7 cellular contexts compared by ENCODE assay signal in the genomic region with DNA sequence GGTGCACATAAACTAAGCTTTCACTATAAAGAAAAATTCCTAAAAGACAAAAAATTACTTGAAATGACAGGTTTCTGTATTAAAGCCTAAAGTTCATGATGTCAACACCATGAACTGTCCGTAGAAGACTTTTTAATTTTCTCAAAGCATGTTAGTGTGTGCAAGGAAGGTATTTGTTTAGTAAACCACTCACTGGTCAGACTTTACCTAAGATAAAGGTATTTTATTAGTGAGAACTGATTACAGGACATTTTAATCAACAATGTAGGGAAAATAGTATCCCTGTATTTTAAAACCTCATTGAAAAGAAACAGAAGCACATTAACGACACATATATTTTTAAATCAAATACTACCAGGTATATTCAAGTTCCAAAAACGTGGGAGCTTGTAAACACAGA. TPM values are rescaled to one million over a fixed set of nuclear protein-coding genes. Genes with fewer than 3 reads are reported as not detected.
DNase-seq lines count a peak whose midpoint lies in the region; ATAC-seq, FAIRE-seq and TF ChIP-seq lines count a peak whose summit lies in the region.

No MANE protein-coding gene starts in this region.

- no peak overlapping the region for H2AFZ ChIP-seq in keratinocyte (ENCODE audit: control insufficient read depth, low read length)

- DNase-seq in activated naive CD4-positive, alpha-beta T cell treated with anti-CD3 and anti-CD28 coated beads, Interleukin-2, amount 50 U/mL, for 72 hours (ENCODE audit: low spot score in 2 of 2), result no peak
- DNase-seq in keratinocyte (ENCODE audit: low read depth, low spot score), result no peak
- no peak for DNase-seq in ACHN
- DNase-seq in frontal cortex (ENCODE audit: low spot score in 2 of 2), result no peak

- peak overlapping the region; percentile 86 for H3K4me2 ChIP-seq in keratinocyte (ENCODE audit: control insufficient read depth, extremely low read depth, insufficient read depth, low read depth, low read length)

- peaks cover 19% of the 10 kb centered on the region for H3K4me1 ChIP-seq in HUES6 (ENCODE audit: control insufficient read depth, insufficient read depth, low read length)
- peaks cover 31% of the 10 kb centered on the region for H3K4me1 ChIP-seq in keratinocyte (ENCODE audit: control insufficient read depth, extremely low read depth, insufficient read depth, low read length)
- peaks cover 0 to 67% (median 54%) of the 10 kb centered on the region in 5 donors for H3K4me1 ChIP-seq in subcutaneous abdominal adipose tissue (ENCODE audit: control insufficient read depth in 5 of 5, insufficient read depth in 5 of 5, low read length in 5 of 5)

- H3K27ac Mint-ChIP-seq in activated naive CD4-positive, alpha-beta T cell treated with anti-CD3 and anti-CD28 coated beads, Interleukin-2, amount 50 U/mL, for 72 hours, result peak overlapping the region; percentile 96 to 97

- H3K4me3 ChIP-seq in HUES6 (ENCODE audit: low read depth, low read length) (peak overlapping the region; percentile 96), keratinocyte (ENCODE audit: control insufficient read depth in 2 of 3, extremely low read depth in 1 of 3, insufficient read depth in 2 of 3, low read depth in 1 of 3, low read length in 3 of 3) (peak overlapping the region; percentile 87 to 98 (median 89)), subcutaneous abdominal adipose tissue (ENCODE audit: low read depth in 1 of 5, low read length in 5 of 5) (peak overlapping the region; percentile 97 to 100 (median 99))

- no peaks in the 10 kb centered on the region for H3K9me1 ChIP-seq in keratinocyte (ENCODE audit: control insufficient read depth, extremely low read depth, insufficient read depth, low read length)

- peaks cover 29 to 40% of the 10 kb centered on the region in 2 donors for H3K36me3 Mint-ChIP-seq in activated naive CD4-positive, alpha-beta T cell treated with anti-CD3 and anti-CD28 coated beads, Interleukin-2, amount 50 U/mL, for 72 hours

- peaks cover 78% of the 10 kb centered on the region for H3K79me2 ChIP-seq in keratinocyte (ENCODE audit: control insufficient read depth, insufficient read depth, low read length)

- H3K27me3 ChIP-seq in HUES6 (ENCODE audit: control insufficient read depth, insufficient read depth, low read length), result no peaks in the 10 kb centered on the region
- no peaks in the 10 kb centered on the region for H3K27me3 ChIP-seq in keratinocyte (ENCODE audit: control insufficient read depth, extremely low read depth, insufficient read depth, low read length)
- H3K27me3 ChIP-seq in subcutaneous abdominal adipose tissue (ENCODE audit: control insufficient read depth in 5 of 5, insufficient read depth in 4 of 5, low read length in 5 of 5), result no peaks in the 10 kb centered on the region

- H3K27ac ChIP-seq in HUES6 (ENCODE audit: low read depth, low read length) (no peak overlapping the region), keratinocyte (ENCODE audit: control insufficient read depth, insufficient read depth, low read length) (peak overlapping the region; percentile 99), subcutaneous abdominal adipose tissue (ENCODE audit: low read depth, low read length) (peak overlapping the region; percentile 99)

- H3K9ac ChIP-seq in HUES6 (ENCODE audit: low read length) (no peak overlapping the region), keratinocyte (ENCODE audit: control insufficient read depth, extremely low read depth, insufficient read depth, low read length) (peak overlapping the region; percentile 99), subcutaneous abdominal adipose tissue (ENCODE audit: low read length in 5 of 5) (peak overlapping the region; percentile 95 to 99 (median 97))

- dilution Hi-C loops in keratinocyte (cut with MboI; ENCODE audit: extremely low pct_ligation_motif_present, low sequenced_read_pairs), result no loop called here

- in situ Hi-C loops in ACHN (cut with HindIII; ENCODE audit: low pct_ligation_motif_present, low pct_unique_long_range_greater_than_20kb, low sequenced_read_pairs), result no loop called here

- H3K36me3 ChIP-seq in HUES6 (ENCODE audit: control insufficient read depth, insufficient read depth, low read length) (no peaks in the 10 kb centered on the region), keratinocyte (ENCODE audit: control insufficient read depth in 2 of 2, extremely low read depth in 1 of 2, insufficient read depth in 2 of 2, low read length in 2 of 2) (no peaks in the 10 kb centered on the region), subcutaneous abdominal adipose tissue (ENCODE audit: control insufficient read depth in 5 of 5, insufficient read depth in 5 of 5, low read length in 5 of 5) (no peaks in the 10 kb centered on the region)

- TF ChIP-seq CTCF in keratinocyte (optimal IDR thresholded peaks at IDR 0.05 in 1 of 3, IDR thresholded peaks at IDR 0.05 in 1 of 3, conservative IDR thresholded peaks at IDR 0.05 in 1 of 3; ENCODE audit: extremely low read depth in 1 of 3, insufficient read depth in 2 of 3, low read length in 3 of 3), result no peak

- no peak for ATAC-seq in activated naive CD4-positive, alpha-beta T cell treated with anti-CD3 and anti-CD28 coated beads, Interleukin-2, amount 50 U/mL, for 72 hours
- ATAC-seq in GM19035 (IDR thresholded peaks at IDR 0.05; ENCODE audit: unreplicated experiment), result no peak

- H3K9me3 ChIP-seq in HUES6 (ENCODE audit: control insufficient read depth, insufficient read depth, low read depth, low read length) (no peaks in the 10 kb centered on the region), keratinocyte (ENCODE audit: control insufficient read depth, low read depth, low read length) (no peaks in the 10 kb centered on the region), subcutaneous abdominal adipose tissue (ENCODE audit: control insufficient read depth in 5 of 5, low read length in 5 of 5) (no peaks in the 10 kb centered on the region)

- peaks cover 16% of the 10 kb centered on the region for H4K20me1 ChIP-seq in keratinocyte (ENCODE audit: control insufficient read depth, extremely low read depth, insufficient read depth, low read length)

- FAIRE-seq in keratinocyte (lab: Jason Lieb, UNC) (no peak), frontal cortex (lab: Jason Lieb, UNC) (no peak)

- peaks cover 7 to 8% of the 10 kb centered on the region in 2 donors for H3K9me3 Mint-ChIP-seq in activated naive CD4-positive, alpha-beta T cell treated with anti-CD3 and anti-CD28 coated beads, Interleukin-2, amount 50 U/mL, for 72 hours

RNA-seq across cellular contexts. Expression of gene PICALM, which starts 2.9 kb away (rescaled TPM):
- total RNA-seq in activated naive CD4-positive, alpha-beta T cell treated with anti-CD3 and anti-CD28 coated beads, Interleukin-2, amount 50 U/mL, for 72 hours, result 10 to 100 TPM; 65.4 to 82.1 TPM
- polyA plus RNA-seq in keratinocyte, result 265 to 313 TPM (median 293 TPM) in 3 replicates
- polyA plus RNA-seq in keratinocyte (2011; ENCODE audit: low read depth), result 265 TPM
- 168 and 340 TPM in 2 replicates for polyA plus RNA-seq in keratinocyte (2011; cell fraction: cytosol; rRNA removed)
- 353 and 393 TPM in 2 replicates for polyA plus RNA-seq in keratinocyte (2011; cell fraction: nucleus; rRNA removed)
- 125 and 152 TPM in 2 replicates for polyA plus RNA-seq in keratinocyte (2012; ENCODE audit: low replicate concordance)
- polyA minus RNA-seq in keratinocyte, result 198 to 513 TPM (median 466 TPM) in 3 replicates
- 283 TPM for polyA minus RNA-seq in keratinocyte (2011; cell fraction: cytosol; rRNA and poly(A)+ RNA removed)
- 343 and 577 TPM in 2 replicates for polyA minus RNA-seq in keratinocyte (2011; cell fraction: nucleus; rRNA and poly(A)+ RNA removed)
- total RNA-seq in frontal cortex, result 1,205 TPM

Comparison
In these comparisons a context has a peak if more than half of its experiments do, and no peak if none do; other contexts are left out.
1. RNA of gene PICALM, which starts 2.9 kb away (total RNA-seq): 1,205 TPM in frontal cortex (single experiment); 65.4 to 82.1 TPM in activated naive CD4-positive, alpha-beta T cell treated with anti-CD3 and anti-CD28 coated beads, Interleukin-2, amount 50 U/mL, for 72 hours; every median in the first group is over 10 times any median in the second.
2. Peak in every context shown above with its lines, with median percentiles within 50 percentile points of each other: H3K4me3 ChIP-seq.